ENCODE assay signal across 9 cellular contexts in the genomic region with DNA sequence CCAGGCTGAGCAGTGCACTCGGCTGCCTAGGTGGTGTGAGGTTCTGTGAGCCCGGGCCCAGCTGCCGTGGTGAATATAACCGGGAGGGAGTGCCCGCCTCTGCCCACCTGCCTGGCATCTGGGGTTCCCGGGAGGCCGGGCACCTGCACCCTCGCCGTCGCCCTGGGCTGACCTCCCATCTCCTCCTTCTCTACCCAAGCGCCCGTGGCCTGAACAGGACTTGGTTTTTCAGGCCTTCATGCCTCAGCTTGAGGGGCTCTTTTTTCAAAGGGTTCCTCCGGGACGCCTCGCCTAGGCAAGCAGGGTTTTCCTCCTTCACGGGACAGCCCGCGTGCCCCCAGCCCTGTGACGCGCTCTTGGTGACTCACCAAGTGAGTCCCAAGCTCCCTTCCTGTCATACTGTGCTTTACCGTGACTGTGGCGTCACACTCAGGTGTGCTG. TPM values are rescaled to one million over a fixed set of nuclear protein-coding genes. Genes with fewer than 3 reads are reported as not detected.
A peak's percentile ranks its signal among the peaks of the same experiment; 100 is the strongest.
DNase-seq lines count a peak whose midpoint lies in the region; ATAC-seq and TF ChIP-seq lines count a peak whose summit lies in the region.
"Had no signal": no experiment of that assay in that cellular context is flagged by ENCODE, and none has a peak within 500 bp of the region (broad histone marks: within the 10 kb centered on the region; RNA-seq: fewer than 3 reads in every experiment).

No MANE protein-coding gene starts in this region.

- peaks cover 93% of the 10 kb centered on the region for H3K79me2 ChIP-seq in DND-41 (ENCODE audit: insufficient read depth, low read length)

- ATAC-seq in DND-41 (ENCODE audit: insufficient read depth, low read depth), result no peak
- ATAC-seq in GM19395 (IDR thresholded peaks at IDR 0.05; ENCODE audit: unreplicated experiment), result no peak

- H3K36me3 ChIP-seq in DND-41 (ENCODE audit: insufficient read depth, low read length) (peaks cover 13% of the 10 kb centered on the region; the same call in 1 of the 2 replicates), adrenal gland (replicated peaks in 1 of 2) (no peaks in the 10 kb centered on the region)

- TF ChIP-seq CTCF in DND-41 (IDR thresholded peaks at IDR 0.05; ENCODE audit: borderline replicate concordance, extremely low read depth, low read length, poor library complexity, severe bottlenecking) (no peak), adrenal gland (IDR thresholded peaks at IDR 0.05) (no peak)

- no peak overlapping the region for H3K9ac ChIP-seq in DND-41 (ENCODE audit: low read depth, low read length)

- no peak overlapping the region for H3K4me2 ChIP-seq in DND-41 (ENCODE audit: insufficient read depth, low read length)

- peaks cover 5% of the 10 kb centered on the region for H4K20me1 ChIP-seq in DND-41 (ENCODE audit: insufficient read depth, low read length)

- H3K27me3 ChIP-seq in DND-41 (ENCODE audit: insufficient read depth, low read length, poor library complexity) (no peaks in the 10 kb centered on the region), adrenal gland (no peaks in the 10 kb centered on the region)

- H3K4me3 ChIP-seq in DND-41 (ENCODE audit: low read depth in 1 of 2, low read length in 2 of 2) (no peak overlapping the region), adrenal gland (no peak overlapping the region)

- H3K27ac ChIP-seq in DND-41 (ENCODE audit: low read length), result peak overlapping the region; percentile 80
- H3K27ac ChIP-seq in adrenal gland, result no peak overlapping the region

- H3K9me3 ChIP-seq in DND-41 (ENCODE audit: insufficient read depth, low read length, severe bottlenecking) (no peaks in the 10 kb centered on the region), adrenal gland (replicated peaks in 1 of 3) (no peaks in the 10 kb centered on the region)

- DNase-seq in activated CD4-positive, alpha-beta T cell treated with anti-CD3 and anti-CD28 coated beads for 4 hours, result peak; percentile 47 to 54
- DNase-seq in activated CD4-positive, alpha-beta T cell treated with anti-CD3 and anti-CD28 coated beads, Interleukin-2, amount 50 U/mL, for 1 hour, result no peak
- DNase-seq in DND-41 (peak; percentile 54), adrenal gland (peak in 4 of 7 donors; percentile 22 to 47 (median 29)), posterior vena cava (ENCODE audit: low spot score) (peak; percentile 73), T-helper 1 cell (no peak), GDM1 (lab: John Stamatoyannopoulos, UW) (no peak)
- DNase-seq: NCI-H748 treated with DMSO at 0.1 percent for 48 hours had no signal

- no peak for TF ChIP-seq POLR2A in adrenal gland (IDR thresholded peaks at IDR 0.05)

- 81 to 92% (median 82%) methylated on average over 16 to 22 of the region's 22 CpGs for WGBS in adrenal gland, 4 donors

- intact Hi-C loops in adrenal gland (cut with DNase I) (no loop called here), posterior vena cava (cut with DNase I) (no loop called here)

- H2AFZ ChIP-seq in DND-41 (ENCODE audit: low read depth, low read length), result no peak overlapping the region

- H3K4me1 ChIP-seq in DND-41 (ENCODE audit: insufficient read depth, low read length) (peaks cover 88% of the 10 kb centered on the region), adrenal gland (replicated peaks in 1 of 2) (peaks cover 12 to 27% of the 10 kb centered on the region in 2 donors)

RNA-seq across cellular contexts. Expression of a gene that starts 9.9 kb away (rescaled TPM):
- 10 to 100 TPM; 25.9 to 62.9 (median 42.6) TPM for total RNA-seq in adrenal gland
- polyA plus RNA-seq in adrenal gland, result 10 to 100 TPM; 13.5 to 15.3 (median 14.1) TPM
- total RNA-seq in posterior vena cava, result 100 to 1,000 TPM in 1 of 2 donors, 10 to 100 TPM in 1; 65.2 to 102 TPM

Comparison
In these comparisons a context has a peak if more than half of its experiments do, and no peak if none do; other contexts are left out.
1. DNase-seq: peak in activated CD4-positive, alpha-beta T cell treated with anti-CD3 and anti-CD28 coated beads for 4 hours (2 of 2), DND-41 (single experiment), adrenal gland (4 of 7) and posterior vena cava (single experiment); none in activated CD4-positive, alpha-beta T cell treated with anti-CD3 and anti-CD28 coated beads, Interleukin-2, amount 50 U/mL, for 1 hour (single experiment), T-helper 1 cell (0 of 5) and GDM1 (single experiment).